37 cellular contexts compared by ENCODE assay signal in genomic region chr3:129473067-129473765, GRCh38. TPM values are rescaled to one million over a fixed set of nuclear protein-coding genes. Genes with fewer than 3 reads are reported as not detected.
"Had no signal": no experiment of that assay in that cellular context is flagged by ENCODE, and none has a peak within 500 bp of the region (broad histone marks: within the 10 kb centered on the region; RNA-seq: fewer than 3 reads in every experiment).

No MANE protein-coding gene starts in this region.

- H3K27me3 Mint-ChIP-seq: activated CD4-positive, alpha-beta T cell treated with anti-CD3 and anti-CD28 coated beads for 36 hours; activated CD4-positive, alpha-beta T cell treated with anti-CD3 and anti-CD28 coated beads, Interleukin-2, amount 10 ng/mL, durations not matched to agents 7 days and 5 days; activated T-cell treated with anti-CD3 and anti-CD28 coated beads, Interleukin-2, amount 50 U/mL, for 24 hours had no signal

- H2AFZ ChIP-seq: PC-9 had no signal

- H3K9me3 ChIP-seq: adrenal gland, body of pancreas had no signal

- H3K4me1 Mint-ChIP-seq: WTC11 had no signal

- H3K27ac Mint-ChIP-seq: activated CD4-positive, alpha-beta T cell treated with anti-CD3 and anti-CD28 coated beads for 36 hours; activated CD4-positive, alpha-beta T cell treated with anti-CD3 and anti-CD28 coated beads, Interleukin-2, amount 10 ng/mL, durations not matched to agents 7 days and 5 days; activated CD8-positive, alpha-beta T cell treated with anti-CD3 and anti-CD28 coated beads, Interleukin-2, amount 10 ng/mL, durations not matched to agents 7 days and 5 days; activated naive CD4-positive, alpha-beta T cell treated with anti-CD3 and anti-CD28 coated beads for 36 hours; activated naive CD4-positive, alpha-beta T cell treated with anti-CD3 and anti-CD28 coated beads, Interleukin-2, amount 50 U/mL, for 72 hours; activated T-cell treated with anti-CD3 and anti-CD28 coated beads, Interleukin-2, amount 50 U/mL, for 24 hours; T-helper 1 cell treated with Interleukin-12 subunit alpha and Interleukin-12 subunit beta and Interleukin-4 antibody, amounts not matched to agents 30 μg/mL and 1 μg/mL, for 36 hours; T-helper 2 cell treated with Interferon-gamma antibody and Interleukin-4, amounts not matched to agents 5 μg/mL and 100 μg/mL, for 36 hours; WTC11 had no signal

- H3K9me3 Mint-ChIP-seq: activated CD4-positive, alpha-beta T cell treated with anti-CD3 and anti-CD28 coated beads, Interleukin-2, amount 10 ng/mL, durations not matched to agents 7 days and 5 days; activated naive CD4-positive, alpha-beta T cell treated with anti-CD3 and anti-CD28 coated beads for 36 hours; activated naive CD4-positive, alpha-beta T cell treated with anti-CD3 and anti-CD28 coated beads, Interleukin-2, amount 50 U/mL, for 72 hours; activated T-cell treated with anti-CD3 and anti-CD28 coated beads, Interleukin-2, amount 50 U/mL, for 24 hours; activated T-helper 1 cell treated with anti-CD3 and anti-CD28 coated beads, Interleukin-12 subunit alpha, Interleukin-12 subunit beta, Interleukin-2, Interleukin-4 antibody, amounts not matched to agents 30 ng/mL and 10 ng/mL and 1 ng/mL, durations not matched to agents 14 hours and 24 hours and 36 hours; T-helper 1 cell treated with Interleukin-12 subunit alpha and Interleukin-12 subunit beta and Interleukin-4 antibody, amounts not matched to agents 30 μg/mL and 1 μg/mL, for 36 hours; T-helper 2 cell treated with Interferon-gamma antibody and Interleukin-4, amounts not matched to agents 5 μg/mL and 100 μg/mL, for 36 hours; WTC11 had no signal

- H3K4me3 Mint-ChIP-seq: activated CD4-positive, alpha-beta T cell treated with anti-CD3 and anti-CD28 coated beads for 36 hours; activated CD4-positive, alpha-beta T cell treated with anti-CD3 and anti-CD28 coated beads, Interleukin-2, amount 10 ng/mL, durations not matched to agents 7 days and 5 days; activated CD8-positive, alpha-beta T cell treated with anti-CD3 and anti-CD28 coated beads, Interleukin-2, amount 10 ng/mL, durations not matched to agents 7 days and 5 days; activated naive CD4-positive, alpha-beta T cell treated with anti-CD3 and anti-CD28 coated beads for 36 hours; activated T-cell treated with anti-CD3 and anti-CD28 coated beads, Interleukin-2, amount 50 U/mL, for 24 hours; activated T-helper 1 cell treated with anti-CD3 and anti-CD28 coated beads, Interleukin-12 subunit alpha, Interleukin-12 subunit beta, Interleukin-2, Interleukin-4 antibody, amounts not matched to agents 30 ng/mL and 10 ng/mL and 1 ng/mL, durations not matched to agents 14 hours and 24 hours and 36 hours; T-helper 1 cell treated with Interleukin-12 subunit alpha and Interleukin-12 subunit beta and Interleukin-4 antibody, amounts not matched to agents 30 μg/mL and 1 μg/mL, for 36 hours; T-helper 2 cell treated with Interferon-gamma antibody and Interleukin-4, amounts not matched to agents 5 μg/mL and 100 μg/mL, for 36 hours; WTC11 had no signal

- FAIRE-seq: astrocyte, bronchial epithelial cell, RCC 7860, TTC549 had no signal

- H3K4me2 ChIP-seq: PC-9 had no signal

- H3K27me3 ChIP-seq: adrenal gland, body of pancreas had no signal

- ATAC-seq: activated CD4-positive, alpha-beta T cell treated with anti-CD3 and anti-CD28 coated beads for 36 hours; activated CD4-positive, CD25-positive, alpha-beta regulatory T cell treated with anti-CD3 and anti-CD28 coated beads, Interleukin-2, amount 50 U/mL, for 24 hours; activated CD8-positive, alpha-beta T cell treated with anti-CD3 and anti-CD28 coated beads, Interleukin-2, amount 10 ng/mL, durations not matched to agents 7 days and 5 days; activated naive CD4-positive, alpha-beta T cell treated with anti-CD3 and anti-CD28 coated beads, Interleukin-2, amount 50 U/mL, for 72 hours; body of pancreas; WTC11 had no signal

- H3K4me3 ChIP-seq: adrenal gland, body of pancreas, PC-9, SK-N-MC had no signal

- H3K27ac ChIP-seq: adrenal gland, body of pancreas, PC-9, SK-N-MC had no signal

- DNase-seq: activated CD4-positive, alpha-beta T cell treated with anti-CD3 and anti-CD28 coated beads for 36 hours; activated CD4-positive, alpha-beta T cell treated with anti-CD3 and anti-CD28 coated beads, Interleukin-2, amount 10 ng/mL, durations not matched to agents 7 days and 5 days; activated CD4-positive, alpha-beta T cell treated with anti-CD3 and anti-CD28 coated beads, Interleukin-2, amount 50 U/mL, for 48 hours; activated CD8-positive, alpha-beta T cell treated with anti-CD3 and anti-CD28 coated beads, Interleukin-2, amount 10 ng/mL, durations not matched to agents 7 days and 5 days; activated gamma-delta T cell treated with Interleukin-2 at 50 U/mL for 16 hours; activated naive CD4-positive, alpha-beta T cell treated with anti-CD3 and anti-CD28 coated beads for 36 hours; activated T-cell treated with anti-CD3 and anti-CD28 coated beads, Interleukin-2, amount 50 U/mL, for 24 hours; adrenal gland; body of pancreas; caudate nucleus; cerebellar nuclear complex; NCI-H1092 treated with DMSO at 0.1 percent for 48 hours; NCI-H1417; NCI-H146; NCI-H187; NCI-H2029 treated with DMSO at 0.1 percent for 48 hours; NCI-H2107; NCI-H2171; NCI-H510A; NCI-H526; NCI-H748 treated with DMSO at 0.1 percent for 48 hours; NK-92 treated with Interleukin-12 subunit alpha and Interleukin-12 subunit beta, amount 100 ng/mL, for 24 hours; PC-9; Right ventricle myocardium superior had no signal

RNA-seq across cellular contexts. Expression of gene EFCAB12, which starts 44.8 kb away (rescaled TPM):
- total RNA-seq: bronchial epithelial cell, M059J, Right ventricle myocardium superior had no signal

RNA-seq across cellular contexts. Expression of gene RHO, which starts 55.2 kb away (rescaled TPM):
- total RNA-seq: activated CD4-positive, alpha-beta T cell treated with anti-CD3 and anti-CD28 coated beads for 36 hours; activated CD4-positive, alpha-beta T cell treated with anti-CD3 and anti-CD28 coated beads, Interleukin-2, amount 10 ng/mL, durations not matched to agents 7 days and 5 days; activated CD8-positive, alpha-beta T cell treated with anti-CD3 and anti-CD28 coated beads, Interleukin-2, amount 10 ng/mL, durations not matched to agents 7 days and 5 days; activated naive CD4-positive, alpha-beta T cell treated with anti-CD3 and anti-CD28 coated beads for 36 hours; activated naive CD4-positive, alpha-beta T cell treated with anti-CD3 and anti-CD28 coated beads, Interleukin-2, amount 50 U/mL, for 72 hours; activated T-helper 1 cell treated with anti-CD3 and anti-CD28 coated beads, Interleukin-12 subunit alpha, Interleukin-12 subunit beta, Interleukin-2, Interleukin-4 antibody, amounts not matched to agents 30 ng/mL and 10 ng/mL and 1 ng/mL, durations not matched to agents 14 hours and 24 hours and 36 hours; adrenal gland; astrocyte; body of pancreas; bronchial epithelial cell; OCI-LY7; PC-9; Right ventricle myocardium superior; WTC11 had no signal
- polyA plus RNA-seq: adrenal gland had no signal
